8 cellular contexts compared by ENCODE assay signal in genomic region chr3:5304789-5305680, GRCh38.
DNase-seq lines count a peak whose midpoint lies in the region; ATAC-seq lines count a peak whose summit lies in the region.

No MANE protein-coding gene starts in this region.

- H3K4me3 ChIP-seq in trophoblast cell (ENCODE audit: low read depth, low read length), result no peak overlapping the region

- H3K27ac ChIP-seq in trophoblast cell (ENCODE audit: low read depth, low read length), result no peak overlapping the region

- H3K4me1 Mint-ChIP-seq in activated CD4-positive, alpha-beta memory T cell treated with anti-CD3 and anti-CD28 coated beads for 36 hours (ENCODE audit: low read depth), result no peaks in the 10 kb centered on the region
- no peaks in the 10 kb centered on the region for H3K4me1 Mint-ChIP-seq in T-helper 2 cell treated with Interferon-gamma antibody and Interleukin-4, amounts not matched to agents 5 μg/mL and 100 μg/mL, for 36 hours (ENCODE audit: low read depth)

- WGBS in trophoblast cell (ENCODE audit: extremely low coverage, insufficient coverage, insufficient read length), result no CpG with 5 or more reads among the region's 13 CpGs

- H3K4me2 ChIP-seq in trophoblast cell (ENCODE audit: low read length), result no peak overlapping the region

- no peaks in the 10 kb centered on the region for H3K27me3 ChIP-seq in trophoblast cell (ENCODE audit: insufficient read depth, low read length)

- H3K27me3 Mint-ChIP-seq in activated CD4-positive, alpha-beta memory T cell treated with anti-CD3 and anti-CD28 coated beads for 36 hours, result no peaks in the 10 kb centered on the region
- H3K27me3 Mint-ChIP-seq in T-helper 2 cell treated with Interferon-gamma antibody and Interleukin-4, amounts not matched to agents 5 μg/mL and 100 μg/mL, for 36 hours (ENCODE audit: low read depth), result peaks cover 2% of the 10 kb centered on the region

- no peak overlapping the region for H3K27ac Mint-ChIP-seq in activated CD4-positive, alpha-beta memory T cell treated with anti-CD3 and anti-CD28 coated beads for 36 hours
- H3K27ac Mint-ChIP-seq in T-helper 2 cell treated with Interferon-gamma antibody and Interleukin-4, amounts not matched to agents 5 μg/mL and 100 μg/mL, for 36 hours, result no peak overlapping the region

- no peak overlapping the region for H2AK5ac ChIP-seq in trophoblast cell (ENCODE audit: low read length)

- no peak overlapping the region for H3K18ac ChIP-seq in trophoblast cell (ENCODE audit: low read length)

- H3K36me3 Mint-ChIP-seq in activated CD4-positive, alpha-beta memory T cell treated with anti-CD3 and anti-CD28 coated beads for 36 hours, result no peaks in the 10 kb centered on the region
- H3K36me3 Mint-ChIP-seq in T-helper 2 cell treated with Interferon-gamma antibody and Interleukin-4, amounts not matched to agents 5 μg/mL and 100 μg/mL, for 36 hours (ENCODE audit: low read depth), result no peaks in the 10 kb centered on the region

- CTCF ChIA-PET in activated CD4-positive, alpha-beta memory T cell treated with anti-CD3 and anti-CD28 coated beads for 36 hours (lab: Charles Lee), result no interaction called here

- no peak overlapping the region for H2BK12ac ChIP-seq in trophoblast cell (ENCODE audit: low read length)

- H3K4ac ChIP-seq in trophoblast cell (ENCODE audit: low read depth, low read length), result no peak overlapping the region

- H3K9me3 ChIP-seq in trophoblast cell (ENCODE audit: insufficient read depth, low read depth, low read length), result no peaks in the 10 kb centered on the region

- no peaks in the 10 kb centered on the region for H3K79me1 ChIP-seq in trophoblast cell (ENCODE audit: low read length)

- H2BK5ac ChIP-seq in trophoblast cell (ENCODE audit: low read depth, low read length, poor library complexity), result no peak overlapping the region

- intact Hi-C loops in activated CD4-positive, alpha-beta memory T cell treated with anti-CD3 and anti-CD28 coated beads for 36 hours (cut with micrococcal nuclease), result loop anchor here (5.0 to 10.0 kb wide), 4 partner anchors 122 to 1840 kb away; no protein-coding TSS in a partner anchor

- H3K9ac ChIP-seq in trophoblast cell (ENCODE audit: low read length), result no peak overlapping the region

- no peak overlapping the region for H3K23ac ChIP-seq in trophoblast cell (ENCODE audit: low read length)

- no peak overlapping the region for H4K91ac ChIP-seq in trophoblast cell (ENCODE audit: low read depth, low read length)

- no peak overlapping the region for H3K4me3 Mint-ChIP-seq in activated CD4-positive, alpha-beta memory T cell treated with anti-CD3 and anti-CD28 coated beads for 36 hours
- H3K4me3 Mint-ChIP-seq in T-helper 2 cell treated with Interferon-gamma antibody and Interleukin-4, amounts not matched to agents 5 μg/mL and 100 μg/mL, for 36 hours, result no peak overlapping the region

- H3K14ac ChIP-seq in trophoblast cell (ENCODE audit: low read length), result no peak overlapping the region

- no peaks in the 10 kb centered on the region for H3K9me3 Mint-ChIP-seq in activated CD4-positive, alpha-beta memory T cell treated with anti-CD3 and anti-CD28 coated beads for 36 hours
- H3K9me3 Mint-ChIP-seq in T-helper 2 cell treated with Interferon-gamma antibody and Interleukin-4, amounts not matched to agents 5 μg/mL and 100 μg/mL, for 36 hours, result no peaks in the 10 kb centered on the region

- no peak overlapping the region for H2AFZ ChIP-seq in trophoblast cell (ENCODE audit: insufficient read depth, low read length, poor library complexity)

- POLR2A ChIA-PET in activated CD4-positive, alpha-beta memory T cell treated with anti-CD3 and anti-CD28 coated beads for 36 hours (lab: Charles Lee), result no interaction called here

- no peak overlapping the region for H2BK120ac ChIP-seq in trophoblast cell (ENCODE audit: insufficient read depth, low read length, poor library complexity)

- no peak overlapping the region for H4K12ac ChIP-seq in trophoblast cell (ENCODE audit: low read depth, low read length)

- H3K79me2 ChIP-seq in trophoblast cell (ENCODE audit: control insufficient read depth, insufficient read depth, low read length, poor library complexity), result no peaks in the 10 kb centered on the region

- no peaks in the 10 kb centered on the region for H3K36me3 ChIP-seq in trophoblast cell (ENCODE audit: control insufficient read depth in 1 of 2, insufficient read depth in 2 of 2, low read length in 2 of 2)

- no peaks in the 10 kb centered on the region for H3K4me1 ChIP-seq in trophoblast cell (ENCODE audit: control insufficient read depth in 1 of 2, insufficient read depth in 2 of 2, low read length in 2 of 2)

- DNase-seq in AG20443 (ENCODE audit: low spot score), result peak; percentile 65
- peak; percentile 6 for DNase-seq in NCI-H2227 (lab: John Stamatoyannopoulos, UW; ENCODE audit: unreplicated experiment)
- peak; percentile 61 for DNase-seq in activated CD4-positive, alpha-beta memory T cell treated with anti-CD3 and anti-CD28 coated beads for 36 hours
- DNase-seq in foreskin melanocyte, result peak; percentile 91
- DNase-seq in trophoblast cell, result peak; percentile 30 to 88
- no peak for DNase-seq in T-helper 2 cell treated with Interferon-gamma antibody and Interleukin-4, amounts not matched to agents 5 μg/mL and 100 μg/mL, for 36 hours (ENCODE audit: low spot score)

- ATAC-seq in GM18519 (IDR thresholded peaks at IDR 0.05; ENCODE audit: low FRiP score, unreplicated experiment) (peak; percentile 79), HG02938 (IDR thresholded peaks at IDR 0.05; ENCODE audit: unreplicated experiment) (peak; percentile 83)

- no peak overlapping the region for H4K8ac ChIP-seq in trophoblast cell (ENCODE audit: low read depth, low read length)
